Comparison of ENCODE assay signal across 1 cellular context in the genomic region with DNA sequence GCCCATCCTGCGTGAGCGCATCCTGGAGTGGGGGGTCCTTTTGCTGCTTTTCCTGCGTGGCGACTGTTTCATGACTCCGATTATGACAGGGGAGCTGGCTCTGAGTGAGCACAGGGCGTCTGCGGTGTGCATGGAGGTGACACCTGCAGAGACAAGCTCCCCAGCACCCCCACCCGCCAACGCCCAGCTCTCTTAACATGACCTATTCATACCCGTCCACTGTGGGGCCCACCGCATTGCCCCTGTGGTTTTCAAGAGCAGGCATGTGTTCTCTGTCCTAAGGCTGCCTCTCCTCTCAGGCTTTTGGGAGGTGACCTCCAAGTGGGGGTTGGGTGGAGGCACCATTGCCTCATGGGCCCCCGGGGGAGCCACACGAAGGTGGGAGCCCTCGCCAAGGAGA.
TF ChIP-seq lines count a peak whose summit lies in the region.

No MANE protein-coding gene starts in this region.

TF ChIP-seq in H1, 55 proteins besides CTCF, POLR2A, EP300 and RAD21 (continued from another document):
- TF ChIP-seq JUN (IDR thresholded peaks at IDR 0.05; ENCODE audit: low read depth, low read length) (no peak), CREB1 (IDR thresholded peaks at IDR 0.05) (no peak), CTBP2 (IDR thresholded peaks at IDR 0.05; ENCODE audit: borderline replicate concordance, insufficient read depth, insufficient read length, low read length) (no peak), HDAC2 (IDR thresholded peaks at IDR 0.05; ENCODE audit: borderline replicate concordance in 1 of 2, low read depth in 2 of 2, low read length in 2 of 2) (no peak), SP1 (IDR thresholded peaks at IDR 0.05; ENCODE audit: low read depth, low read length) (no peak), CBX5 (IDR thresholded peaks at IDR 0.05; ENCODE audit: low read depth, low read length) (no peak)
- TF ChIP-seq, protein P1, sequence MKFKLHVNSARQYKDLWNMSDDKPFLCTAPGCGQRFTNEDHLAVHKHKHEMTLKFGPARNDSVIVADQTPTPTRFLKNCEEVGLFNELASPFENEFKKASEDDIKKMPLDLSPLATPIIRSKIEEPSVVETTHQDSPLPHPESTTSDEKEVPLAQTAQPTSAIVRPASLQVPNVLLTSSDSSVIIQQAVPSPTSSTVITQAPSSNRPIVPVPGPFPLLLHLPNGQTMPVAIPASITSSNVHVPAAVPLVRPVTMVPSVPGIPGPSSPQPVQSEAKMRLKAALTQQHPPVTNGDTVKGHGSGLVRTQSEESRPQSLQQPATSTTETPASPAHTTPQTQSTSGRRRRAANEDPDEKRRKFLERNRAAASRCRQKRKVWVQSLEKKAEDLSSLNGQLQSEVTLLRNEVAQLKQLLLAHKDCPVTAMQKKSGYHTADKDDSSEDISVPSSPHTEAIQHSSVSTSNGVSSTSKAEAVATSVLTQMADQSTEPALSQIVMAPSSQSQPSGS (IDR thresholded peaks at IDR 0.05; ENCODE audit: low read length), result no peak
TF ChIP-seq in H1: peak in this region for 0.
